In genomic region chr14:58296731-58297130, GRCh38 we compare ENCODE assay signal across 9 cellular contexts. TPM values are rescaled to one million over a fixed set of nuclear protein-coding genes. Genes with fewer than 3 reads are reported as not detected.
DNase-seq lines count a peak whose midpoint lies in the region; ATAC-seq and TF ChIP-seq lines count a peak whose summit lies in the region.
"Had no signal": no experiment of that assay in that cellular context is flagged by ENCODE, and none has a peak within 500 bp of the region (broad histone marks: within the 10 kb centered on the region; RNA-seq: fewer than 3 reads in every experiment).

No MANE protein-coding gene starts in this region.

- ATAC-seq in HG03108 (IDR thresholded peaks at IDR 0.05; ENCODE audit: unreplicated experiment) (no peak), GM19328 (IDR thresholded peaks at IDR 0.05; ENCODE audit: unreplicated experiment) (no peak)
- ATAC-seq: activated naive CD4-positive, alpha-beta T cell treated with anti-CD3 and anti-CD28 coated beads, Interleukin-2, amount 50 U/mL, for 72 hours had no signal

- TF ChIP-seq CTCF in AG04449 (IDR thresholded peaks at IDR 0.05; ENCODE audit: insufficient read depth, low read length, missing control alignments) (no peak), cardiac fibroblast (IDR thresholded peaks at IDR 0.05; ENCODE audit: low read depth, low read length) (no peak)

- H3K27ac ChIP-seq in HUES64 (ENCODE audit: low read depth, low read length): no peak overlapping the region; the same call in 1 of the 2 replicates

- WGBS in HUES64: 13% methylated on average over 2 of the region's 3 CpGs

- peak overlapping the region; percentile 91 for H3K4me3 ChIP-seq in AG04449 (ENCODE audit: low read depth, low read length)
- H3K4me3 ChIP-seq in HUES64 (ENCODE audit: low read length): peak overlapping the region; percentile 85
- peak overlapping the region; percentile 63 to 64 for H3K4me3 ChIP-seq in cardiac fibroblast (replicated peaks in 1 of 2; ENCODE audit: low read depth in 2 of 2, low read length in 2 of 2)
- H3K4me3 ChIP-seq in mucosa of stomach (ENCODE audit: low read length): peak overlapping the region; percentile 95

- CTCF ChIA-PET in AG04449 (lab: Yijun Ruan, JAX): no interaction called here

- H3K4me1 ChIP-seq in HUES64 (ENCODE audit: insufficient read depth, low read length) (peaks cover 5% of the 10 kb centered on the region; the same call in 1 of the 2 replicates), mucosa of stomach (ENCODE audit: control insufficient read depth, insufficient read depth, low read length) (no peaks in the 10 kb centered on the region)

- H3K9ac ChIP-seq in HUES64 (ENCODE audit: low read depth, low read length) (peak overlapping the region; percentile 98), mucosa of stomach (ENCODE audit: low read length) (peak overlapping the region; percentile 89)

- POLR2A ChIA-PET in AG04449 (lab: Yijun Ruan, JAX): interaction anchor here (0.7 kb wide), 1 partner anchor 86 kb away, joined by 3 read pairs; no protein-coding TSS in a partner anchor

- H3K27me3 ChIP-seq in HUES64 (ENCODE audit: insufficient read depth, low read length): no peaks in the 10 kb centered on the region
- no peaks in the 10 kb centered on the region for H3K27me3 ChIP-seq in mucosa of stomach (ENCODE audit: control insufficient read depth, insufficient read depth, low read length)

- H3K9me3 ChIP-seq in HUES64 (ENCODE audit: insufficient read depth, low read depth, low read length) (no peaks in the 10 kb centered on the region), mucosa of stomach (ENCODE audit: control insufficient read depth, low read length) (no peaks in the 10 kb centered on the region)

- DNase-seq in AG04449 (ENCODE audit: low read depth, low spot score) (no peak), cardiac fibroblast (ENCODE audit: low read depth in 2 of 2) (peak in 1 of 2 donors; percentile 47), mesenteric fat pad (ENCODE audit: low spot score) (no peak), retina (no peak)

- peaks cover 46% of the 10 kb centered on the region for H3K36me3 ChIP-seq in HUES64 (ENCODE audit: insufficient read depth, low read length)
- no peaks in the 10 kb centered on the region for H3K36me3 ChIP-seq in mucosa of stomach (ENCODE audit: control insufficient read depth, insufficient read depth, low read length)

RNA-seq across cellular contexts. Expression of gene ARID4A, which starts 1.6 kb away (rescaled TPM):
- polyA plus RNA-seq in HUES64 (2013, experiment 1 of 2): 7.3 TPM
- 8.1 TPM for polyA plus RNA-seq in HUES64 (2013, experiment 2 of 2)
- 28.6 TPM for total RNA-seq in mesenteric fat pad

RNA-seq across cellular contexts. Expression of gene PSMA3, which starts 52.1 kb away (rescaled TPM):
- 226 TPM for polyA plus RNA-seq in HUES64 (2013, experiment 1 of 2)
- polyA plus RNA-seq in HUES64 (2013, experiment 2 of 2): 241 TPM
- 165 TPM for total RNA-seq in mesenteric fat pad
